In the genomic region with DNA sequence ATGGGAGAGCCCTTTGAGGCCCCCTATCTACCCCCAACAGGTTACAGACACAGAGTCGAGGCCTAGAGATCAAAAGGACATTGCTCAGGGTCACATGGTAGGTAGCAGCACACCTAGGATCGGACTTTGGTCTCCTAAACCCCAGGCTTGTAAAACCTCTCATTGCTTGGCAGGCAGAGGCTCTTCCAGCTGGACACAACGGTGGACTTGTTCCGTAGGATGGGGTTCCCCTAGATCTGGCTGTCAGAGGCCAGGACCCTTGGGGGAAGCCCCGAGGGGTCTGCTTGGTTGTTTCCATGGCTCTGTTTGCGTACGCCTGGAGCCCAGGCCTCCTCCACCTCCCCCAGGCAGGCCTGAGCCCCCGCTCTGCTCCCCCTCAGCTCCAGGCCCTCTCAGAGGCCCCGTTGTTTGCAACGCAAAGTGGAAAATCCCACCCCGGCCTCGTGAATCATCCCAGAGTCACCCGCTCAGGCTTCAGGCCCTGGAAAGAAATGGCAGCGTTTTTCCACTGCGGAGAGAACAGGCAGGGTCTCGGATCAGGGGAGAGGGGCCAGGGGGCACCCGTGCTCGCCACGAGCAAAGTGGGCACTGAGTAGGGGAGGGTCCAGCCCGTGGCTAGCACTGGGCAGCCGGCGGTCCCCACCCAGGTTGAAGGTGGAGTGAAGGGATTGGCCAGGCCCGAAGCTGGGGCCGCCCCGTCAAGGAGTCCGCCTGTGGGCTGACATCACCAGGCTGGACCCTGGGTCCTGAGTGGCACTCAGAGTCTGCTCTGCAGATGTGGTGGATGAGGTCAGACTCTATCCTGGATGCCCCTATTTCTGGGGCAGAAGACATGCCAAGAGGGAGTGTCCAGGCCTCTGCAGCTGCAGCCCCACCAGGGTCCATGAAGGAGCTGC, we compare ENCODE assay signal across 12 cellular contexts. TPM values are rescaled to one million over a fixed set of nuclear protein-coding genes. Genes with fewer than 3 reads are reported as not detected.
DNase-seq lines count a peak whose midpoint lies in the region; ATAC-seq and TF ChIP-seq lines count a peak whose summit lies in the region.
"Had no signal": no experiment of that assay in that cellular context is flagged by ENCODE, and none has a peak within 500 bp of the region (broad histone marks: within the 10 kb centered on the region; RNA-seq: fewer than 3 reads in every experiment).

No MANE protein-coding gene starts in this region.

- TF ChIP-seq POLR2A in heart left ventricle (IDR thresholded peaks at IDR 0.05): no peak

- intact Hi-C loops in heart left ventricle (cut with DNase I): loop anchor here in 3 of 10 donors (5.0 kb wide), 2 partner anchors 42 to 62 kb away; no protein-coding TSS in a partner anchor
- intact Hi-C loops in activated T-helper 1 cell treated with anti-CD3 and anti-CD28 coated beads, Interleukin-12 subunit alpha, Interleukin-12 subunit beta, Interleukin-2, Interleukin-4 antibody, amounts not matched to agents 30 ng/mL and 10 ng/mL and 1 ng/mL, durations not matched to agents 14 hours and 24 hours and 36 hours (cut with micrococcal nuclease): no loop called here

- no peak overlapping the region for H3K27ac Mint-ChIP-seq in activated T-helper 1 cell treated with anti-CD3 and anti-CD28 coated beads, Interleukin-12 subunit alpha, Interleukin-12 subunit beta, Interleukin-2, Interleukin-4 antibody, amounts not matched to agents 30 ng/mL and 10 ng/mL and 1 ng/mL, durations not matched to agents 14 hours and 24 hours and 36 hours
- H3K27ac Mint-ChIP-seq: T-helper 1 cell treated with Interleukin-12 subunit alpha and Interleukin-12 subunit beta and Interleukin-4 antibody, amounts not matched to agents 30 μg/mL and 1 μg/mL, for 36 hours had no signal

- H3K36me3 ChIP-seq in heart left ventricle (no peaks in the 10 kb centered on the region), osteoblast (ENCODE audit: insufficient read depth, low read length) (peaks cover 8% of the 10 kb centered on the region)
- H3K36me3 ChIP-seq: BE2C had no signal

- H3K4me1 ChIP-seq in heart left ventricle: peaks cover 3 to 79% (median 57%) of the 10 kb centered on the region in 12 donors
- peaks cover 32% of the 10 kb centered on the region for H3K4me1 ChIP-seq in osteoblast (ENCODE audit: insufficient read depth, low read length)

- no peaks in the 10 kb centered on the region for H3K4me1 Mint-ChIP-seq in activated T-helper 1 cell treated with anti-CD3 and anti-CD28 coated beads, Interleukin-12 subunit alpha, Interleukin-12 subunit beta, Interleukin-2, Interleukin-4 antibody, amounts not matched to agents 30 ng/mL and 10 ng/mL and 1 ng/mL, durations not matched to agents 14 hours and 24 hours and 36 hours (ENCODE audit: low read depth)

- no peaks in the 10 kb centered on the region for H3K27me3 ChIP-seq in heart left ventricle
- no peaks in the 10 kb centered on the region for H3K27me3 ChIP-seq in osteoblast (ENCODE audit: insufficient read depth, low read length)
- H3K27me3 ChIP-seq: BE2C had no signal

- no peaks in the 10 kb centered on the region for H3K9me3 ChIP-seq in heart left ventricle
- no peaks in the 10 kb centered on the region for H3K9me3 ChIP-seq in osteoblast (ENCODE audit: low read depth, low read length)
- H3K9me3 ChIP-seq: BE2C had no signal

- no peak overlapping the region for H3K4me3 ChIP-seq in heart left ventricle
- H3K4me3 ChIP-seq in osteoblast (ENCODE audit: insufficient read depth, low read length): no peak overlapping the region
- H3K4me3 ChIP-seq: GM12878 had no signal

- no peak overlapping the region for H3K4me2 ChIP-seq in osteoblast (ENCODE audit: insufficient read depth, low read length)

- TF ChIP-seq CTCF in heart left ventricle (IDR thresholded peaks at IDR 0.05) (no peak), omental fat pad (IDR thresholded peaks at IDR 0.05) (no peak), osteoblast (IDR thresholded peaks at IDR 0.05; ENCODE audit: extremely low read depth, low read depth, low read length) (no peak)

- H4K20me1 ChIP-seq in osteoblast (ENCODE audit: insufficient read depth, low read length): peaks cover 15% of the 10 kb centered on the region

- no peak overlapping the region for H3K4me3 Mint-ChIP-seq in activated T-helper 1 cell treated with anti-CD3 and anti-CD28 coated beads, Interleukin-12 subunit alpha, Interleukin-12 subunit beta, Interleukin-2, Interleukin-4 antibody, amounts not matched to agents 30 ng/mL and 10 ng/mL and 1 ng/mL, durations not matched to agents 14 hours and 24 hours and 36 hours
- H3K4me3 Mint-ChIP-seq: T-helper 1 cell treated with Interleukin-12 subunit alpha and Interleukin-12 subunit beta and Interleukin-4 antibody, amounts not matched to agents 30 μg/mL and 1 μg/mL, for 36 hours had no signal

- peak overlapping the region; percentile 9 to 92 (median 84) for H3K27ac ChIP-seq in heart left ventricle
- H3K27ac ChIP-seq in osteoblast (ENCODE audit: low read depth, low read length): no peak overlapping the region

- no peaks in the 10 kb centered on the region for H3K36me3 Mint-ChIP-seq in activated T-helper 1 cell treated with anti-CD3 and anti-CD28 coated beads, Interleukin-12 subunit alpha, Interleukin-12 subunit beta, Interleukin-2, Interleukin-4 antibody, amounts not matched to agents 30 ng/mL and 10 ng/mL and 1 ng/mL, durations not matched to agents 14 hours and 24 hours and 36 hours (ENCODE audit: low read depth)

- DNase-seq in Ammon's horn (ENCODE audit: low spot score) (peak; percentile 60), amniotic epithelial cell (ENCODE audit: low read depth) (peak; percentile 80), heart left ventricle (peak in 4 of 5 donors; percentile 67 to 83 (median 75)), omental fat pad (ENCODE audit: low spot score) (no peak), osteoblast (ENCODE audit: insufficient read length, low spot score, missing footprints) (no peak)
- DNase-seq in activated T-helper 1 cell treated with anti-CD3 and anti-CD28 coated beads, Interleukin-12 subunit alpha, Interleukin-12 subunit beta, Interleukin-2, Interleukin-4 antibody, amounts not matched to agents 30 ng/mL and 10 ng/mL and 1 ng/mL, durations not matched to agents 14 hours and 24 hours and 36 hours (ENCODE audit: low spot score): no peak
- DNase-seq: activated T-cell treated with anti-CD3 and anti-CD28 coated beads, Interleukin-2, amount 50 U/mL, for 48 hours; BE2C had no signal

- no peak overlapping the region for H2AFZ ChIP-seq in osteoblast (ENCODE audit: low read length)

- no peaks in the 10 kb centered on the region for H3K27me3 Mint-ChIP-seq in activated T-helper 1 cell treated with anti-CD3 and anti-CD28 coated beads, Interleukin-12 subunit alpha, Interleukin-12 subunit beta, Interleukin-2, Interleukin-4 antibody, amounts not matched to agents 30 ng/mL and 10 ng/mL and 1 ng/mL, durations not matched to agents 14 hours and 24 hours and 36 hours (ENCODE audit: insufficient read depth)

- peak; percentile 68 to 79 (median 78) for ATAC-seq in heart left ventricle
- ATAC-seq in omental fat pad (ENCODE audit: low FRiP score): peak; percentile 52
- no peak for ATAC-seq in GM19397 (IDR thresholded peaks at IDR 0.05; ENCODE audit: unreplicated experiment)
- ATAC-seq in HG03175 (IDR thresholded peaks at IDR 0.05; ENCODE audit: unreplicated experiment): no peak
- ATAC-seq: GM12878 had no signal

- H3K79me2 ChIP-seq in osteoblast (ENCODE audit: insufficient read depth, low read length): no peaks in the 10 kb centered on the region

- H3K9me3 Mint-ChIP-seq in activated T-helper 1 cell treated with anti-CD3 and anti-CD28 coated beads, Interleukin-12 subunit alpha, Interleukin-12 subunit beta, Interleukin-2, Interleukin-4 antibody, amounts not matched to agents 30 ng/mL and 10 ng/mL and 1 ng/mL, durations not matched to agents 14 hours and 24 hours and 36 hours: no peaks in the 10 kb centered on the region
- H3K9me3 Mint-ChIP-seq: T-helper 1 cell treated with Interleukin-12 subunit alpha and Interleukin-12 subunit beta and Interleukin-4 antibody, amounts not matched to agents 30 μg/mL and 1 μg/mL, for 36 hours had no signal

- 43 to 52% (median 50%) methylated on average over 15 to 26 of the region's 26 CpGs for WGBS in heart left ventricle, 4 donors

RNA-seq across cellular contexts. Expression of gene COL27A1, which starts 19.8 kb away (rescaled TPM):
- total RNA-seq in heart left ventricle (10 to 100 TPM in 1 of 9 donors, 1 to 10 TPM in 8; 2.3 to 10.8 (median 5.2) TPM), omental fat pad (10 to 100 TPM in 3 of 4 donors, 1 to 10 TPM in 1; 4.9 to 78.9 (median 10.1) TPM), osteoblast (10.1 and 11.8 TPM in 2 replicates)
- polyA plus RNA-seq in heart left ventricle: 10 to 100 TPM in 1 of 2 donors, 1 to 10 TPM in 1; 2.7 to 14.2 TPM
- 6.1 and 7.4 TPM in 2 replicates for total RNA-seq in activated T-helper 1 cell treated with anti-CD3 and anti-CD28 coated beads, Interleukin-12 subunit alpha, Interleukin-12 subunit beta, Interleukin-2, Interleukin-4 antibody, amounts not matched to agents 30 ng/mL and 10 ng/mL and 1 ng/mL, durations not matched to agents 14 hours and 24 hours and 36 hours
- polyA plus RNA-seq: GM12878 had no signal

Comparison
In these comparisons a context has a peak if more than half of its experiments do, and no peak if none do; other contexts are left out.
1. DNase-seq: peak in Ammon's horn (single experiment), amniotic epithelial cell (single experiment) and heart left ventricle (4 of 5); none in omental fat pad (single experiment), osteoblast (single experiment) and activated T-helper 1 cell treated with anti-CD3 and anti-CD28 coated beads, Interleukin-12 subunit alpha, Interleukin-12 subunit beta, Interleukin-2, Interleukin-4 antibody, amounts not matched to agents 30 ng/mL and 10 ng/mL and 1 ng/mL, durations not matched to agents 14 hours and 24 hours and 36 hours (single experiment).
2. ATAC-seq: peak in heart left ventricle (4 of 4) and omental fat pad (single experiment); none in GM19397 (single experiment) and HG03175 (single experiment).